20 cellular contexts compared by ENCODE assay signal in genomic region chr5:81313686-81314085, GRCh38. TPM values are rescaled to one million over a fixed set of nuclear protein-coding genes. Genes with fewer than 3 reads are reported as not detected.
DNase-seq lines count a peak whose midpoint lies in the region; TF ChIP-seq lines count a peak whose summit lies in the region.
"Had no signal": no experiment of that assay in that cellular context is flagged by ENCODE, and none has a peak within 500 bp of the region (broad histone marks: within the 10 kb centered on the region; RNA-seq: fewer than 3 reads in every experiment).

No MANE protein-coding gene starts in this region.

- H3K4me1 ChIP-seq in GM23248 (ENCODE audit: insufficient read depth) = peaks cover 23% of the 10 kb centered on the region; the same call in 1 of the 2 replicates

- no peaks in the 10 kb centered on the region for H3K9me2 ChIP-seq in GM23248 (ENCODE audit: insufficient read depth)

- 95% methylated on average over 3 of the region's 3 CpGs for WGBS in GM23248 (ENCODE audit: low coverage in 1 of 2, low lambda C conversion rate in 2 of 2, missing lambda C conversion rate in 2 of 2), 2 experiments

- H3K4me3 ChIP-seq in GM23248 (no peak overlapping the region), fibroblast of villous mesenchyme (ENCODE audit: low read depth, low read length) (no peak overlapping the region)

- H3K27me3 ChIP-seq in GM23248 (replicated peaks; ENCODE audit: insufficient read depth) = no peaks in the 10 kb centered on the region

- in situ Hi-C loops in GM23248 (cut with MboI) = no loop called here
- in situ Hi-C loops in GM13976 (cut with MboI; ENCODE audit: low sequenced_read_pairs, unreplicated experiment) = no loop called here

- H2AFZ ChIP-seq in GM23248 = no peak overlapping the region

- no peak overlapping the region for H3K9ac ChIP-seq in GM23248

- no peak overlapping the region for H3K4me2 ChIP-seq in GM23248 (ENCODE audit: unreplicated experiment)

- H3K9me3 ChIP-seq in GM23248 (ENCODE audit: low read depth) = no peaks in the 10 kb centered on the region

- H3K27ac ChIP-seq in GM23248 = no peak overlapping the region

- H4K20me1 ChIP-seq in GM23248 (ENCODE audit: insufficient read depth) = no peaks in the 10 kb centered on the region

- DNase-seq in GM23248 = peak; percentile 11
- DNase-seq in amniotic epithelial cell (ENCODE audit: low read depth) = peak; percentile 55
- peak; percentile 42 for DNase-seq in fibroblast of villous mesenchyme (ENCODE audit: low read depth)
- no peak for DNase-seq in NCI-H2171 treated with DMSO at 0.1 percent for 48 hours (lab: John Stamatoyannopoulos, UW)
- no peak for DNase-seq in NCI-H1105 (lab: John Stamatoyannopoulos, UW)
- no peak for DNase-seq in CD1c-positive myeloid dendritic cell (ENCODE audit: extremely low spot score)
- DNase-seq in GM13976 (ENCODE audit: low spot score) = no peak
- DNase-seq: CD4-positive, CD25-positive, alpha-beta regulatory T cell; H7; KG1; MM.1S; NCI-H1417; NCI-H1694; NCI-H2029 treated with DMSO at 0.1 percent for 48 hours; NCI-H226; NCI-H510A; NCI-H69; RPMI8226; SHP77; T-cell had no signal

- TF ChIP-seq CTCF in fibroblast of villous mesenchyme (IDR thresholded peaks at IDR 0.05; ENCODE audit: insufficient read depth, low read depth, low read length) = no peak
- TF ChIP-seq CTCF in GM13976 (IDR thresholded peaks at IDR 0.05; ENCODE audit: borderline replicate concordance, control extremely low read depth, extremely low read depth, insufficient read depth, missing control alignments) = no peak

- H3K36me3 ChIP-seq in GM23248 (ENCODE audit: low read depth) = peaks cover 42% of the 10 kb centered on the region

- no peaks in the 10 kb centered on the region for H3K79me2 ChIP-seq in GM23248 (ENCODE audit: insufficient read depth)

- H3F3A ChIP-seq in GM23248 (ENCODE audit: insufficient read depth) = peaks cover 23% of the 10 kb centered on the region

RNA-seq across cellular contexts. Expression of gene ZCCHC9, which starts 12.3 kb away (rescaled TPM):
- total RNA-seq in GM23248 (2014; rRNA removed; shearing (Covaris generic)) = 20.2 and 24.3 TPM in 2 replicates
- 18.9 and 21.2 TPM in 2 replicates for polyA plus RNA-seq in GM23248 (2016; fragmentation: Nextera tagmentation; extraction: Ambion mirVana)
- total RNA-seq in fibroblast of villous mesenchyme = 23.2 and 33.7 TPM in 2 replicates

Comparison
In these comparisons a context has a peak if more than half of its experiments do, and no peak if none do; other contexts are left out.
1. DNase-seq: peak in GM23248 (single experiment), amniotic epithelial cell (single experiment) and fibroblast of villous mesenchyme (single experiment); none in NCI-H2171 treated with DMSO at 0.1 percent for 48 hours (single experiment), NCI-H1105 (single experiment), CD1c-positive myeloid dendritic cell (single experiment) and GM13976 (single experiment).